1 cellular context compared by ENCODE assay signal in genomic region chr15:74643368-74644204, GRCh38.
TF ChIP-seq lines count a peak whose summit lies in the region.

No MANE protein-coding gene starts in this region.

TF ChIP-seq in K562, 482 proteins besides CTCF, POLR2A, EP300 and RAD21:
- TF ChIP-seq RCOR1 (IDR thresholded peaks at IDR 0.05; ENCODE audit: borderline replicate concordance in 1 of 2, low read depth in 2 of 2, low read length in 2 of 2), result 0 out of 4 replicates have a peak, but pooled peaks of 1 of the 2 experiments have one; percentile 38
- TF ChIP-seq CBFA2T3 (IDR thresholded peaks at IDR 0.05), result peak; percentile 47; the same call in 1 of the 2 replicates
- peak; percentile 24; the same call in 1 of the 2 replicates for TF ChIP-seq CBFA2T2 (conservative IDR thresholded peaks at IDR 0.05)
- no peak for TF ChIP-seq ZSCAN29 (IDR thresholded peaks at IDR 0.05)
- no peak for TF ChIP-seq BMI1 (IDR thresholded peaks at IDR 0.05; ENCODE audit: low read length)
- no peak for TF ChIP-seq DDX20 (tag; IDR thresholded peaks at IDR 0.05; ENCODE audit: low read depth)
- no peak for TF ChIP-seq POU5F1 (IDR thresholded peaks at IDR 0.05; ENCODE audit: borderline replicate concordance, low read depth, low read length, partially characterized antibody)
TF ChIP-seq in K562: peak in this region for 3.
